Comparison of ENCODE assay signal across 9 cellular contexts in genomic region chr17:40560592-40561293, GRCh38. TPM values are rescaled to one million over a fixed set of nuclear protein-coding genes. Genes with fewer than 3 reads are reported as not detected.
DNase-seq lines count a peak whose midpoint lies in the region; ATAC-seq and TF ChIP-seq lines count a peak whose summit lies in the region.
"Had no signal": no experiment of that assay in that cellular context is flagged by ENCODE, and none has a peak within 500 bp of the region (broad histone marks: within the 10 kb centered on the region; RNA-seq: fewer than 3 reads in every experiment).

No MANE protein-coding gene starts in this region.

- peaks cover 4% of the 10 kb centered on the region; the same call in 1 of the 2 replicates for H3F3A ChIP-seq in SU-DHL-6 (ENCODE audit: insufficient read depth)

- no peak overlapping the region for H2AFZ ChIP-seq in SU-DHL-6 (ENCODE audit: low read depth, low read length, severe bottlenecking)

- H3K27ac ChIP-seq in SU-DHL-6 (ENCODE audit: low read depth, low read length) (no peak overlapping the region), testis (no peak overlapping the region)

- H3K36me3 ChIP-seq in SU-DHL-6 (ENCODE audit: low read length) (no peaks in the 10 kb centered on the region), adipocyte (ENCODE audit: control insufficient read depth, insufficient read depth, low read length, severe bottlenecking) (no peaks in the 10 kb centered on the region), mucosa of descending colon (ENCODE audit: low read depth) (no peaks in the 10 kb centered on the region), testis (ENCODE audit: low read depth, missing control alignments) (no peaks in the 10 kb centered on the region)

- no peaks in the 10 kb centered on the region for H3K79me2 ChIP-seq in SU-DHL-6 (ENCODE audit: insufficient read depth, low read length)

- peak; percentile 47 for ATAC-seq in GM18870 (IDR thresholded peaks at IDR 0.05; ENCODE audit: unreplicated experiment)
- ATAC-seq in HG03066 (IDR thresholded peaks at IDR 0.05; ENCODE audit: low read depth, unreplicated experiment): peak; percentile 39
- ATAC-seq in mucosa of descending colon: peak; percentile 35

- peak overlapping the region; percentile 36 for H3K4me2 ChIP-seq in SU-DHL-6 (ENCODE audit: low read depth, low read length, poor library complexity, severe bottlenecking)

- 43 to 48% methylated on average over 24 of the region's 24 CpGs for WGBS in testis, 2 donors

- no peak overlapping the region for H3K4me3 ChIP-seq in SU-DHL-6 (ENCODE audit: insufficient read depth, low read length, poor library complexity, severe bottlenecking)
- peak overlapping the region; percentile 64 for H3K4me3 ChIP-seq in adipocyte (ENCODE audit: low read length)
- no peak overlapping the region for H3K4me3 ChIP-seq in mucosa of descending colon
- peak overlapping the region; percentile 22 to 30 for H3K4me3 ChIP-seq in testis

- DNase-seq in adipocyte (ENCODE audit: low read depth): no peak
- peak in 1 of 3 donors; percentile 52 for DNase-seq in mucosa of descending colon
- no peak for DNase-seq in testis
- no peak for DNase-seq in RKO (ENCODE audit: low spot score)
- no peak for DNase-seq in NCI-H446 (lab: John Stamatoyannopoulos, UW)

- H3K9me3 ChIP-seq in SU-DHL-6 (ENCODE audit: insufficient read depth, low read length) (no peaks in the 10 kb centered on the region), adipocyte (ENCODE audit: control insufficient read depth, low read length) (no peaks in the 10 kb centered on the region), mucosa of descending colon (no peaks in the 10 kb centered on the region), testis (no peaks in the 10 kb centered on the region)

- no peak for TF ChIP-seq POLR2A in testis (IDR thresholded peaks at IDR 0.05)

- intact Hi-C loops in mucosa of descending colon (cut with DNase I, micrococcal nuclease) (no loop called here), testis (cut with DNase I; ENCODE audit: low total_unique reads) (no loop called here)

- peaks cover 52% of the 10 kb centered on the region for H3K4me1 ChIP-seq in adipocyte (ENCODE audit: control insufficient read depth, insufficient read depth, low read length)
- H3K4me1 ChIP-seq in mucosa of descending colon (ENCODE audit: low read depth): no peaks in the 10 kb centered on the region
- peaks cover 39% of the 10 kb centered on the region for H3K4me1 ChIP-seq in testis

- TF ChIP-seq CTCF in SU-DHL-6 (IDR thresholded peaks at IDR 0.05; ENCODE audit: insufficient read depth, low read length, poor library complexity, severe bottlenecking) (no peak), mucosa of descending colon (IDR thresholded peaks at IDR 0.05) (no peak), testis (IDR thresholded peaks at IDR 0.05) (no peak)

- H3K9ac ChIP-seq in SU-DHL-6 (ENCODE audit: low read length): no peak overlapping the region
- H3K9ac ChIP-seq in adipocyte (ENCODE audit: low read length): peak overlapping the region; percentile 91

- H3K9me2 ChIP-seq in SU-DHL-6 (replicated peaks; ENCODE audit: insufficient read depth, low read length): no peaks in the 10 kb centered on the region

- H3K27me3 ChIP-seq in SU-DHL-6 (ENCODE audit: low read length) (no peaks in the 10 kb centered on the region), adipocyte (replicated peaks; ENCODE audit: control insufficient read depth, insufficient read depth, low read length) (no peaks in the 10 kb centered on the region), testis (no peaks in the 10 kb centered on the region)

- no peaks in the 10 kb centered on the region for H4K20me1 ChIP-seq in SU-DHL-6 (ENCODE audit: low read depth, low read length)

RNA-seq across cellular contexts. Expression of gene CCR7, which starts 4.5 kb away (rescaled TPM):
- total RNA-seq in mucosa of descending colon: 1 to 10 TPM in 1 of 3 donors, under 1 TPM in 2; 0.44 to 3.2 (median 0.87) TPM
- 1 to 10 TPM in 1 of 2 donors, under 1 TPM in 1; 0.87 to 1.3 TPM for total RNA-seq in testis
- polyA plus RNA-seq in testis (ENCODE audit: insufficient read depth, low read depth, low replicate concordance): 1.5 TPM
- total RNA-seq: bronchial epithelial cell had no signal

RNA-seq across cellular contexts. Expression of gene TNS4, which starts 59.3 kb away (rescaled TPM):
- total RNA-seq in mucosa of descending colon: 10 to 100 TPM in 1 of 3 donors, 1 to 10 TPM in 2; 3.0 to 13.1 (median 3.3) TPM
- total RNA-seq in testis: under 1 TPM; 0.12 to 0.16 TPM
- polyA plus RNA-seq in testis (ENCODE audit: insufficient read depth, low read depth, low replicate concordance): 0.09 TPM

Comparison
In these comparisons a context has a peak if more than half of its experiments do, and no peak if none do; other contexts are left out.
1. H3K4me3 ChIP-seq: peak in adipocyte (single experiment) and testis (2 of 2); none in SU-DHL-6 (single experiment) and mucosa of descending colon (single experiment).
2. Peak in every context shown above with its lines, with median percentiles within 50 percentile points of each other: ATAC-seq.